ENCODE assay signal across 7 cellular contexts in genomic region chr3:14461748-14462324, GRCh38. TPM values are rescaled to one million over a fixed set of nuclear protein-coding genes. Genes with fewer than 3 reads are reported as not detected.
DNase-seq lines count a peak whose midpoint lies in the region; ATAC-seq and TF ChIP-seq lines count a peak whose summit lies in the region.

No MANE protein-coding gene starts in this region.

- TF ChIP-seq CTCF in breast epithelium (IDR thresholded peaks at IDR 0.05) (peak in 2 of 3 donors; percentile 30 to 42), kidney epithelial cell (IDR thresholded peaks at IDR 0.05; ENCODE audit: insufficient read depth, low read length, poor library complexity, severe bottlenecking) (peak; percentile 84)

- DNase-seq in ELF-1 (ENCODE audit: low read depth, low spot score) = peak; percentile 58
- peak; percentile 65 for DNase-seq in SK-MEL-5 (ENCODE audit: low read depth, low spot score)
- DNase-seq in breast epithelium (ENCODE audit: low spot score in 2 of 2) = no peak
- DNase-seq in kidney epithelial cell (ENCODE audit: low read depth) = no peak
- peak; percentile 17 for DNase-seq in stimulated activated naive CD4-positive, alpha-beta T cell treated with Interleukin-2 at 50 U/mL for 16 hours (lab: John Stamatoyannopoulos, UW)

- H3K27me3 ChIP-seq in breast epithelium = no peaks in the 10 kb centered on the region
- no peaks in the 10 kb centered on the region for H3K27me3 ChIP-seq in kidney epithelial cell (ENCODE audit: control insufficient read depth, insufficient read depth, low read length)

- no peak overlapping the region for H3K27ac ChIP-seq in breast epithelium

- ATAC-seq in HG02623 (IDR thresholded peaks at IDR 0.05; ENCODE audit: unreplicated experiment) (peak; percentile 46), GM18873 (IDR thresholded peaks at IDR 0.05; ENCODE audit: low FRiP score, unreplicated experiment) (no peak)

- no peaks in the 10 kb centered on the region for H3K9me3 ChIP-seq in breast epithelium

- intact Hi-C loops in breast epithelium (cut with DNase I; ENCODE audit: low total_unique reads) = no loop called here

- in situ Hi-C loops in SK-MEL-5 (cut with HindIII; ENCODE audit: low pct_unique_long_range_greater_than_20kb, low sequenced_read_pairs) = loop anchor here (25.0 kb wide), 1 partner anchor 250 kb away; no protein-coding TSS in a partner anchor

- H3K36me3 ChIP-seq in breast epithelium (no peaks in the 10 kb centered on the region), kidney epithelial cell (ENCODE audit: control insufficient read depth, insufficient read depth, low read length) (peaks cover 3% of the 10 kb centered on the region)

- TF ChIP-seq POLR2A in breast epithelium (IDR thresholded peaks at IDR 0.05) = no peak

- H3K4me3 ChIP-seq in breast epithelium = no peak overlapping the region
- no peak overlapping the region for H3K4me3 ChIP-seq in kidney epithelial cell (ENCODE audit: low read depth, low read length)

- H3K4me1 ChIP-seq in breast epithelium = peaks cover 5 to 8% of the 10 kb centered on the region in 2 donors

RNA-seq across cellular contexts. Expression of gene SLC6A6, which starts 59.4 kb away (rescaled TPM):
- total RNA-seq in SK-MEL-5 (2014; rRNA removed; shearing (Covaris generic)) = 9.4 and 10.2 TPM in 2 replicates
- polyA plus RNA-seq in SK-MEL-5 (2015; cell fraction: cytosol; rRNA removed) = 12.6 and 15.9 TPM in 2 replicates
- 24.3 and 30.0 TPM in 2 replicates for polyA plus RNA-seq in SK-MEL-5 (2015; cell fraction: nucleus; rRNA removed)
- total RNA-seq in breast epithelium = 10 to 100 TPM; 22.1 to 52.4 (median 27.5) TPM
- total RNA-seq in kidney epithelial cell = 3.8 and 4.1 TPM in 2 replicates

Comparison
In these comparisons a context has a peak if more than half of its experiments do, and no peak if none do; other contexts are left out.
1. DNase-seq: peak in ELF-1 (single experiment), SK-MEL-5 (single experiment) and stimulated activated naive CD4-positive, alpha-beta T cell treated with Interleukin-2 at 50 U/mL for 16 hours (single experiment); none in breast epithelium (0 of 2) and kidney epithelial cell (single experiment).